In the genomic region with DNA sequence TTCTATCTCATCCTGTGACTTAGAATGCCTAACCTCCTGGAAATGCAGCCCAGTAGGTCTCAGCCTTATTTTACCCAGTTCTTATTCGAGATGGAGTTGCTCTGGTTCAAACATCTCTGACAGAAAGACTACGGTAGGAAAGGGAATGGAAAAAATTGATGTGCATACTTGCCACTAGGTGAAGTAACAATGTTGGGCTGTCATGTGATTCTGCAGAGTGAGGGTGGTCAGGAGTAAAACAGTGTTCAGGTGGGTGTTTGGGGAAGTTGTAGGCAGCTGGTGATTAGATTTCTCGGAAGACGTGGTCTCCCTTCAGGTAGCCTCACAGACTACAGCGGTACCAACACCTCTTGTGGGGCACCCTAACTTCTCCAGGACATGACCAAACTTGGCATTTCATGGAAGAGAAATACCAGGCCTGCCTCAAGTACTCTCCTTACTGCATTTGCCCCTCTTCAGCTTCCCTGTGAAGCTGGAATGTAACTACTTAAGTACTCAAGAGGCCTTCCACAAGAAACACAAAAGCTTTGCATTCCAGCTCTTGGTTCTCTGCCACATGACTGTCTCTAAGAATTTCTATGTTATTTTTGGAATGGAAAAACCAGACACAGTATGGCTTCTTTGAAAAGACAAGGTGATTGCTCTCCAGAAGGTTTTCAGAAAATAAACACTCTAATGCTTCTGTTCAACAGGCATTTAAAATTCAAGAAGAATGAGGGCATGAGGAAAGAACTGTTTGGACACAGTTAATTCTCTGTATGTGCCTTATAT, we compare ENCODE assay signal across 1 cellular context.
TF ChIP-seq lines count a peak whose summit lies in the region.

No MANE protein-coding gene starts in this region.

TF ChIP-seq in GM23338, 12 proteins besides CTCF, POLR2A, EP300 and RAD21:
- TF ChIP-seq, protein P1, sequence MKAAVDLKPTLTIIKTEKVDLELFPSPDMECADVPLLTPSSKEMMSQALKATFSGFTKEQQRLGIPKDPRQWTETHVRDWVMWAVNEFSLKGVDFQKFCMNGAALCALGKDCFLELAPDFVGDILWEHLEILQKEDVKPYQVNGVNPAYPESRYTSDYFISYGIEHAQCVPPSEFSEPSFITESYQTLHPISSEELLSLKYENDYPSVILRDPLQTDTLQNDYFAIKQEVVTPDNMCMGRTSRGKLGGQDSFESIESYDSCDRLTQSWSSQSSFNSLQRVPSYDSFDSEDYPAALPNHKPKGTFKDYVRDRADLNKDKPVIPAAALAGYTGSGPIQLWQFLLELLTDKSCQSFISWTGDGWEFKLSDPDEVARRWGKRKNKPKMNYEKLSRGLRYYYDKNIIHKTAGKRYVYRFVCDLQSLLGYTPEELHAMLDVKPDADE (IDR thresholded peaks at IDR 0.05), result no peak
- TF ChIP-seq NANOG (IDR thresholded peaks at IDR 0.05; ENCODE audit: borderline replicate concordance), result peak; percentile 95
- TF ChIP-seq POLR2AphosphoS5 (IDR thresholded peaks at IDR 0.05; ENCODE audit: low read depth), result no peak
- TF ChIP-seq CREB1 (CRISPR knock-in tag; IDR thresholded peaks at IDR 0.05; ENCODE audit: low read depth), result peak; percentile 47; the same call in 1 of the 2 replicates
- peak; percentile 69; the same call in 1 of the 2 replicates for TF ChIP-seq ZNF114 (CRISPR knock-in tag; IDR thresholded peaks at IDR 0.05)
- no peak for TF ChIP-seq EZH2phosphoT487 (IDR thresholded peaks at IDR 0.05; ENCODE audit: unreplicated experiment)
- no peak for TF ChIP-seq JUNB (IDR thresholded peaks at IDR 0.05; ENCODE audit: unreplicated experiment)
- TF ChIP-seq ZNF331 (CRISPR knock-in tag; IDR thresholded peaks at IDR 0.05; ENCODE audit: low read depth), result 0 out of 2 replicates have a peak, but pooled peaks have one; percentile 33
- TF ChIP-seq, protein P2, sequence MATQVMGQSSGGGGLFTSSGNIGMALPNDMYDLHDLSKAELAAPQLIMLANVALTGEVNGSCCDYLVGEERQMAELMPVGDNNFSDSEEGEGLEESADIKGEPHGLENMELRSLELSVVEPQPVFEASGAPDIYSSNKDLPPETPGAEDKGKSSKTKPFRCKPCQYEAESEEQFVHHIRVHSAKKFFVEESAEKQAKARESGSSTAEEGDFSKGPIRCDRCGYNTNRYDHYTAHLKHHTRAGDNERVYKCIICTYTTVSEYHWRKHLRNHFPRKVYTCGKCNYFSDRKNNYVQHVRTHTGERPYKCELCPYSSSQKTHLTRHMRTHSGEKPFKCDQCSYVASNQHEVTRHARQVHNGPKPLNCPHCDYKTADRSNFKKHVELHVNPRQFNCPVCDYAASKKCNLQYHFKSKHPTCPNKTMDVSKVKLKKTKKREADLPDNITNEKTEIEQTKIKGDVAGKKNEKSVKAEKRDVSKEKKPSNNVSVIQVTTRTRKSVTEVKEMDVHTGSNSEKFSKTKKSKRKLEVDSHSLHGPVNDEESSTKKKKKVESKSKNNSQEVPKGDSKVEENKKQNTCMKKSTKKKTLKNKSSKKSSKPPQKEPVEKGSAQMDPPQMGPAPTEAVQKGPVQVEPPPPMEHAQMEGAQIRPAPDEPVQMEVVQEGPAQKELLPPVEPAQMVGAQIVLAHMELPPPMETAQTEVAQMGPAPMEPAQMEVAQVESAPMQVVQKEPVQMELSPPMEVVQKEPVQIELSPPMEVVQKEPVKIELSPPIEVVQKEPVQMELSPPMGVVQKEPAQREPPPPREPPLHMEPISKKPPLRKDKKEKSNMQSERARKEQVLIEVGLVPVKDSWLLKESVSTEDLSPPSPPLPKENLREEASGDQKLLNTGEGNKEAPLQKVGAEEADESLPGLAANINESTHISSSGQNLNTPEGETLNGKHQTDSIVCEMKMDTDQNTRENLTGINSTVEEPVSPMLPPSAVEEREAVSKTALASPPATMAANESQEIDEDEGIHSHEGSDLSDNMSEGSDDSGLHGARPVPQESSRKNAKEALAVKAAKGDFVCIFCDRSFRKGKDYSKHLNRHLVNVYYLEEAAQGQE (IDR thresholded peaks at IDR 0.05; ENCODE audit: unreplicated experiment), result no peak
- TF ChIP-seq STAT1 (IDR thresholded peaks at IDR 0.05; ENCODE audit: unreplicated experiment), result no peak
- TF ChIP-seq, protein P3, sequence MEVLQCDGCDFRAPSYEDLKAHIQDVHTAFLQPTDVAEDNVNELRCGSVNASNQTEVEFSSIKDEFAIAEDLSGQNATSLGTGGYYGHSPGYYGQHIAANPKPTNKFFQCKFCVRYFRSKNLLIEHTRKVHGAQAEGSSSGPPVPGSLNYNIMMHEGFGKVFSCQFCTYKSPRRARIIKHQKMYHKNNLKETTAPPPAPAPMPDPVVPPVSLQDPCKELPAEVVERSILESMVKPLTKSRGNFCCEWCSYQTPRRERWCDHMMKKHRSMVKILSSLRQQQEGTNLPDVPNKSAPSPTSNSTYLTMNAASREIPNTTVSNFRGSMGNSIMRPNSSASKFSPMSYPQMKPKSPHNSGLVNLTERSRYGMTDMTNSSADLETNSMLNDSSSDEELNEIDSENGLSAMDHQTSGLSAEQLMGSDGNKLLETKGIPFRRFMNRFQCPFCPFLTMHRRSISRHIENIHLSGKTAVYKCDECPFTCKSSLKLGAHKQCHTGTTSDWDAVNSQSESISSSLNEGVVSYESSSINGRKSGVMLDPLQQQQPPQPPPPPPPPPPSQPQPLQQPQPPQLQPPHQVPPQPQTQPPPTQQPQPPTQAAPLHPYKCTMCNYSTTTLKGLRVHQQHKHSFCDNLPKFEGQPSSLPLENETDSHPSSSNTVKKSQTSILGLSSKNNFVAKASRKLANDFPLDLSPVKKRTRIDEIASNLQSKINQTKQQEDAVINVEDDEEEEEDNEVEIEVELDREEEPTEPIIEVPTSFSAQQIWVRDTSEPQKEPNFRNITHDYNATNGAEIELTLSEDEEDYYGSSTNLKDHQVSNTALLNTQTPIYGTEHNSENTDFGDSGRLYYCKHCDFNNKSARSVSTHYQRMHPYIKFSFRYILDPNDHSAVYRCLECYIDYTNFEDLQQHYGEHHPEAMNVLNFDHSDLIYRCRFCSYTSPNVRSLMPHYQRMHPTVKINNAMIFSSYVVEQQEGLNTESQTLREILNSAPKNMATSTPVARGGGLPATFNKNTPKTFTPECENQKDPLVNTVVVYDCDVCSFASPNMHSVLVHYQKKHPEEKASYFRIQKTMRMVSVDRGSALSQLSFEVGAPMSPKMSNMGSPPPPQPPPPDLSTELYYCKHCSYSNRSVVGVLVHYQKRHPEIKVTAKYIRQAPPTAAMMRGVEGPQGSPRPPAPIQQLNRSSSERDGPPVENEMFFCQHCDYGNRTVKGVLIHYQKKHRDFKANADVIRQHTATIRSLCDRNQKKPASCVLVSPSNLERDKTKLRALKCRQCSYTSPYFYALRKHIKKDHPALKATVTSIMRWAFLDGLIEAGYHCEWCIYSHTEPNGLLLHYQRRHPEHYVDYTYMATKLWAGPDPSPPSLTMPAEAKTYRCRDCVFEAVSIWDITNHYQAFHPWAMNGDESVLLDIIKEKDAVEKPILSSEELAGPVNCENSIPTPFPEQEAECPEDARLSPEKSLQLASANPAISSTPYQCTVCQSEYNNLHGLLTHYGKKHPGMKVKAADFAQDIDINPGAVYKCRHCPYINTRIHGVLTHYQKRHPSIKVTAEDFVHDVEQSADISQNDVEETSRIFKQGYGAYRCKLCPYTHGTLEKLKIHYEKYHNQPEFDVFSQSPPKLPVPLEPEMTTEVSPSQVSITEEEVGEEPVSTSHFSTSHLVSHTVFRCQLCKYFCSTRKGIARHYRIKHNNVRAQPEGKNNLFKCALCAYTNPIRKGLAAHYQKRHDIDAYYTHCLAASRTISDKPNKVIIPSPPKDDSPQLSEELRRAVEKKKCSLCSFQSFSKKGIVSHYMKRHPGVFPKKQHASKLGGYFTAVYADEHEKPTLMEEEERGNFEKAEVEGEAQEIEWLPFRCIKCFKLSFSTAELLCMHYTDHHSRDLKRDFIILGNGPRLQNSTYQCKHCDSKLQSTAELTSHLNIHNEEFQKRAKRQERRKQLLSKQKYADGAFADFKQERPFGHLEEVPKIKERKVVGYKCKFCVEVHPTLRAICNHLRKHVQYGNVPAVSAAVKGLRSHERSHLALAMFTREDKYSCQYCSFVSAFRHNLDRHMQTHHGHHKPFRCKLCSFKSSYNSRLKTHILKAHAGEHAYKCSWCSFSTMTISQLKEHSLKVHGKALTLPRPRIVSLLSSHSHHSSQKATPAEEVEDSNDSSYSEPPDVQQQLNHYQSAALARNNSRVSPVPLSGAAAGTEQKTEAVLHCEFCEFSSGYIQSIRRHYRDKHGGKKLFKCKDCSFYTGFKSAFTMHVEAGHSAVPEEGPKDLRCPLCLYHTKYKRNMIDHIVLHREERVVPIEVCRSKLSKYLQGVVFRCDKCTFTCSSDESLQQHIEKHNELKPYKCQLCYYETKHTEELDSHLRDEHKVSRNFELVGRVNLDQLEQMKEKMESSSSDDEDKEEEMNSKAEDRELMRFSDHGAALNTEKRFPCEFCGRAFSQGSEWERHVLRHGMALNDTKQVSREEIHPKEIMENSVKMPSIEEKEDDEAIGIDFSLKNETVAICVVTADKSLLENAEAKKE (CRISPR knock-in tag; IDR thresholded peaks at IDR 0.05), result peak; percentile 99
- TF ChIP-seq EZH2 (IDR thresholded peaks at IDR 0.05; ENCODE audit: low read depth, unreplicated experiment), result no peak
